ENCODE assay signal across 14 cellular contexts in the genomic region with DNA sequence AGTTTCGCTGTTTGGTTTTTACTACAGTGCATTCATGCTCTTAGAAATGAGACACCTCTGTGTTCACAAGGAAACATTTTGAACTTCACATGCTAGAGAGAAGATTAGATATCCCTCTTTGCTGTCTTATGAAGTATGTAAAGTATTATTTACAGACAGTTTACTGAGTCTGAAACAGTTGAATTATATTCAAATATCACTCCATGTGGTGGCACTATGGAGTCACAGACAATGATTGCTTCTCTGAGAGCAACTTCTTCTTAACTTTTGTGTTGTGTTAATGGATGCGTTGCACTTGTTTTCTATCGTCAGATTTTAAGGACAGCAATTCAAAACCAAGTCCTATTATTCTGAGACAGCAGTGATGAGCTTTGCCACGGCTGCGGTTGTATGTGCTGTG.
DNase-seq lines count a peak whose midpoint lies in the region; TF ChIP-seq lines count a peak whose summit lies in the region.
"Had no signal": no experiment of that assay in that cellular context is flagged by ENCODE, and none has a peak within 500 bp of the region (broad histone marks: within the 10 kb centered on the region; RNA-seq: fewer than 3 reads in every experiment).

No MANE protein-coding gene starts in this region.

- H3K27ac Mint-ChIP-seq in neural progenitor cell (no peak overlapping the region), nephron progenitor cell (no peak overlapping the region)
- H3K27ac Mint-ChIP-seq: activated naive CD8-positive, alpha-beta T cell treated with anti-CD3 and anti-CD28 coated beads for 36 hours; T-helper 2 cell treated with Interferon-gamma antibody and Interleukin-4, amounts not matched to agents 5 μg/mL and 100 μg/mL, for 36 hours had no signal

- intact Hi-C loops in A673 (cut with micrococcal nuclease; ENCODE audit: unreplicated experiment), result no loop called here

- H3K36me3 Mint-ChIP-seq in neural progenitor cell (no peaks in the 10 kb centered on the region), nephron progenitor cell (ENCODE audit: low read depth) (no peaks in the 10 kb centered on the region)
- H3K36me3 Mint-ChIP-seq: activated naive CD8-positive, alpha-beta T cell treated with anti-CD3 and anti-CD28 coated beads for 36 hours had no signal

- TF ChIP-seq CTCF in neural progenitor cell (IDR thresholded peaks at IDR 0.05) (peak; percentile 41), nephron progenitor cell (IDR thresholded peaks at IDR 0.05) (no peak), A673 (conservative IDR thresholded peaks at IDR 0.05; ENCODE audit: low read depth, low read length) (no peak)

- H3K27me3 ChIP-seq in neural progenitor cell (no peaks in the 10 kb centered on the region), A673 (replicated peaks; ENCODE audit: insufficient read depth, low read depth, low read length, poor library complexity) (no peaks in the 10 kb centered on the region)
- H3K27me3 ChIP-seq: gastroesophageal sphincter had no signal

- H3K36me3 ChIP-seq in neural progenitor cell, result no peaks in the 10 kb centered on the region
- no peaks in the 10 kb centered on the region for H3K36me3 ChIP-seq in A673 (ENCODE audit: insufficient read depth, low read length, poor library complexity, severe bottlenecking)
- H3K36me3 ChIP-seq: gastroesophageal sphincter had no signal

- H3K4me3 ChIP-seq in neural progenitor cell, result no peak overlapping the region
- H3K4me3 ChIP-seq in A673 (ENCODE audit: low read depth, low read length, poor library complexity, severe bottlenecking), result no peak overlapping the region
- H3K4me3 ChIP-seq: gastroesophageal sphincter had no signal

- peak; percentile 26 for DNase-seq in NCI-H1092 treated with DMSO at 0.1 percent for 48 hours (lab: John Stamatoyannopoulos, UW)
- DNase-seq in NCI-H1092 (lab: John Stamatoyannopoulos, UW), result no peak
- DNase-seq in NCI-H2107 (lab: John Stamatoyannopoulos, UW), result peak; percentile 29
- peak; percentile 5 for DNase-seq in cerebellar cortex (ENCODE audit: low spot score)
- DNase-seq in neural progenitor cell (ENCODE audit: low spot score), result peak; percentile 20
- DNase-seq in nephron progenitor cell, result no peak
- no peak for DNase-seq in activated T-cell treated with anti-CD3 and anti-CD28 coated beads, Interleukin-2, amount 50 U/mL, for 1 hour
- DNase-seq in A673 (ENCODE audit: low spot score), result no peak
- DNase-seq: activated naive CD8-positive, alpha-beta T cell treated with anti-CD3 and anti-CD28 coated beads for 36 hours; dermis blood vessel endothelial cell; stimulated activated CD4-positive, alpha-beta T cell treated with anti-CD3 and anti-CD28 coated beads, Interleukin-4, amount 100 ng/mL, for 24 hours had no signal

- POLR2A ChIA-PET in A673 (lab: Charles Lee; ENCODE audit: low non-redundant PET), result no interaction called here

- no peak overlapping the region for H3K9ac ChIP-seq in neural progenitor cell
- H3K9ac ChIP-seq: parathyroid adenoma had no signal

- no peaks in the 10 kb centered on the region for H3K79me2 ChIP-seq in neural progenitor cell (ENCODE audit: low read depth)
- H3K79me2 ChIP-seq: parathyroid adenoma had no signal

- H3K9me3 Mint-ChIP-seq in neural progenitor cell, result no peaks in the 10 kb centered on the region
- H3K9me3 Mint-ChIP-seq in nephron progenitor cell, result no peaks in the 10 kb centered on the region
- H3K9me3 Mint-ChIP-seq: activated naive CD8-positive, alpha-beta T cell treated with anti-CD3 and anti-CD28 coated beads for 36 hours; T-helper 2 cell treated with Interferon-gamma antibody and Interleukin-4, amounts not matched to agents 5 μg/mL and 100 μg/mL, for 36 hours had no signal

- peaks cover 4% of the 10 kb centered on the region for H3K27me3 Mint-ChIP-seq in neural progenitor cell (ENCODE audit: insufficient read depth, low read depth)
- H3K27me3 Mint-ChIP-seq in nephron progenitor cell (ENCODE audit: low read depth, poor library complexity), result peaks cover 4% of the 10 kb centered on the region

- no TSS peak for BruUV-seq in A673 (replicated peaks; lab: Mats Ljungman, UMichigan)

- H3K4me1 Mint-ChIP-seq in neural progenitor cell (peaks cover 34% of the 10 kb centered on the region), nephron progenitor cell (peaks cover 47% of the 10 kb centered on the region)
- H3K4me1 Mint-ChIP-seq: activated naive CD8-positive, alpha-beta T cell treated with anti-CD3 and anti-CD28 coated beads for 36 hours had no signal

- H4K20me1 ChIP-seq in neural progenitor cell (ENCODE audit: low read depth), result no peaks in the 10 kb centered on the region

- H3F3A ChIP-seq in neural progenitor cell (ENCODE audit: low read depth), result no peaks in the 10 kb centered on the region

- H3K4me1 ChIP-seq in neural progenitor cell, result no peaks in the 10 kb centered on the region
- H3K4me1 ChIP-seq in A673 (ENCODE audit: insufficient read depth, low read length, poor library complexity, severe bottlenecking), result no peaks in the 10 kb centered on the region
- H3K4me1 ChIP-seq: parathyroid adenoma had no signal

- H3K27ac ChIP-seq in neural progenitor cell (no peak overlapping the region), A673 (ENCODE audit: low read depth, low read length, poor library complexity, severe bottlenecking) (no peak overlapping the region)
- H3K27ac ChIP-seq: gastroesophageal sphincter, parathyroid adenoma had no signal

- H3K4me3 Mint-ChIP-seq in neural progenitor cell (no peak overlapping the region), nephron progenitor cell (no peak overlapping the region)
- H3K4me3 Mint-ChIP-seq: activated naive CD8-positive, alpha-beta T cell treated with anti-CD3 and anti-CD28 coated beads for 36 hours; T-helper 2 cell treated with Interferon-gamma antibody and Interleukin-4, amounts not matched to agents 5 μg/mL and 100 μg/mL, for 36 hours had no signal

- no peak overlapping the region for H3K4me2 ChIP-seq in neural progenitor cell

- no peak overlapping the region for H2AFZ ChIP-seq in neural progenitor cell (replicated peaks)
- H2AFZ ChIP-seq: parathyroid adenoma had no signal

- H3K9me3 ChIP-seq in neural progenitor cell (ENCODE audit: low read depth), result no peaks in the 10 kb centered on the region
- H3K9me3 ChIP-seq in A673 (ENCODE audit: low read depth, low read length, poor library complexity, severe bottlenecking), result peaks cover 25% of the 10 kb centered on the region
- H3K9me3 ChIP-seq: gastroesophageal sphincter had no signal

- CTCF ChIA-PET in A673 (lab: Charles Lee), result no interaction called here

Comparison
In these comparisons a context has a peak if more than half of its experiments do, and no peak if none do; other contexts are left out.
1. DNase-seq: peak in NCI-H1092 treated with DMSO at 0.1 percent for 48 hours (single experiment), NCI-H2107 (single experiment), cerebellar cortex (single experiment) and neural progenitor cell (single experiment); none in NCI-H1092 (single experiment), nephron progenitor cell (single experiment), activated T-cell treated with anti-CD3 and anti-CD28 coated beads, Interleukin-2, amount 50 U/mL, for 1 hour (single experiment) and A673 (single experiment).